In the genomic region with DNA sequence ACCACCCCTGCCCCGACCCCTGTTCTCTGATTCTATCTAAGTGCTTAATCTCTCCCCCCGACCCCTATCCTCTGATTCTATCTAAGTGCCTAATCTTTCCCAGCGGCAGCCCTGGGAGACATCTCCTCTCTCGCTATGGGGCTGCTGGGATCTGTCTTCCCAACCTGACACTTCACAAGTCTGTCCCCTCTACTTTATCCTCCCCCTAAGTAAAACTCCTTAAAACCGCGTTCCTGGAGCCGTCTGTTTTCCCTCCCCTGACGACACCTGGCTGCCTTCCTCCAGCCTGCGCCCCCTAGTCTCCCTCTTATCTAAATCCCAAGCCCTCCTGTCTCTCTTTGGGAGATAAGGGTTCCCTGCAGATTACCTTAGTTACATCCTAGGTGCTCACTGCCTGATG, we compare ENCODE assay signal across 20 cellular contexts. TPM values are rescaled to one million over a fixed set of nuclear protein-coding genes. Genes with fewer than 3 reads are reported as not detected.
DNase-seq lines count a peak whose midpoint lies in the region; ATAC-seq and TF ChIP-seq lines count a peak whose summit lies in the region.
"Had no signal": no experiment of that assay in that cellular context is flagged by ENCODE, and none has a peak within 500 bp of the region (broad histone marks: within the 10 kb centered on the region; RNA-seq: fewer than 3 reads in every experiment).

No MANE protein-coding gene starts in this region.

- CTCF ChIA-PET in activated CD4-positive, alpha-beta T cell treated with anti-CD3 and anti-CD28 coated beads, Interleukin-2, amount 10 ng/mL, durations not matched to agents 7 days and 5 days (lab: Charles Lee), result no interaction called here

- no peaks in the 10 kb centered on the region for H3K27me3 ChIP-seq in cardiac muscle cell
- H3K27me3 ChIP-seq: Peyer's patch had no signal

- H3K27ac ChIP-seq in cardiac muscle cell, result peak overlapping the region; percentile 31
- H3K27ac ChIP-seq: Peyer's patch had no signal

- H3K36me3 ChIP-seq in cardiac muscle cell, result no peaks in the 10 kb centered on the region
- H3K36me3 ChIP-seq: Peyer's patch had no signal

- intact Hi-C loops in Right ventricle myocardium inferior (cut with DNase I), result no loop called here

- TF ChIP-seq CTCF in cardiac muscle cell (IDR thresholded peaks at IDR 0.05; ENCODE audit: low read depth, low read length), result no peak
- no peak for TF ChIP-seq CTCF in fibroblast of villous mesenchyme (IDR thresholded peaks at IDR 0.05; ENCODE audit: insufficient read depth, low read depth, low read length)
- TF ChIP-seq CTCF in progenitor cell of endocrine pancreas (IDR thresholded peaks at IDR 0.05; ENCODE audit: unreplicated experiment), result no peak

- H3K4me1 ChIP-seq in cardiac muscle cell (ENCODE audit: low read depth), result peaks cover 42% of the 10 kb centered on the region

- peaks cover 1% of the 10 kb centered on the region for H3K4me1 Mint-ChIP-seq in activated CD4-positive, alpha-beta T cell treated with anti-CD3 and anti-CD28 coated beads, Interleukin-2, amount 10 ng/mL, durations not matched to agents 7 days and 5 days
- H3K4me1 Mint-ChIP-seq in progenitor cell of endocrine pancreas (ENCODE audit: low read depth), result peaks cover 10% of the 10 kb centered on the region

- H3K27me3 Mint-ChIP-seq in activated CD4-positive, alpha-beta T cell treated with anti-CD3 and anti-CD28 coated beads, Interleukin-2, amount 10 ng/mL, durations not matched to agents 7 days and 5 days, result peaks cover 2% of the 10 kb centered on the region
- H3K27me3 Mint-ChIP-seq in progenitor cell of endocrine pancreas, result peaks cover 18% of the 10 kb centered on the region

- no peak overlapping the region for H3K4me3 Mint-ChIP-seq in activated CD4-positive, alpha-beta T cell treated with anti-CD3 and anti-CD28 coated beads, Interleukin-2, amount 10 ng/mL, durations not matched to agents 7 days and 5 days
- no peak overlapping the region for H3K4me3 Mint-ChIP-seq in progenitor cell of endocrine pancreas (ENCODE audit: low read depth)
- H3K4me3 Mint-ChIP-seq: IgD-negative memory B cell had no signal

- ATAC-seq in Right ventricle myocardium inferior, result no peak
- ATAC-seq: GM12878 had no signal

- no peak overlapping the region for H3K27ac Mint-ChIP-seq in activated CD4-positive, alpha-beta T cell treated with anti-CD3 and anti-CD28 coated beads, Interleukin-2, amount 10 ng/mL, durations not matched to agents 7 days and 5 days
- H3K27ac Mint-ChIP-seq in progenitor cell of endocrine pancreas, result no peak overlapping the region
- H3K27ac Mint-ChIP-seq: IgD-negative memory B cell had no signal

- H3K9me3 ChIP-seq in cardiac muscle cell (ENCODE audit: low read depth), result no peaks in the 10 kb centered on the region
- H3K9me3 ChIP-seq: Peyer's patch had no signal

- DNase-seq in cardiac muscle cell (ENCODE audit: low read depth in 1 of 2, low spot score in 1 of 2) (peak in 1 of 2 donors; percentile 45), Right ventricle myocardium inferior (ENCODE audit: missing footprints) (no peak), SK-N-DZ (ENCODE audit: low spot score) (peak; percentile 38), fibroblast of villous mesenchyme (ENCODE audit: low read depth) (peak; percentile 15), progenitor cell of endocrine pancreas (ENCODE audit: low spot score, unreplicated experiment) (no peak), SW 1271 (lab: John Stamatoyannopoulos, UW) (no peak), NCI-H1417 treated with DMSO at 0.1 percent for 48 hours (lab: John Stamatoyannopoulos, UW) (no peak)
- DNase-seq in activated CD4-positive, alpha-beta T cell treated with anti-CD3 and anti-CD28 coated beads, Interleukin-2, amount 10 ng/mL, durations not matched to agents 7 days and 5 days, result no peak
- DNase-seq: C1 segment of cervical spinal cord, DND-41, GDM1, GM23248, NCI-H1105, NCI-H1694 treated with DMSO at 0.1 percent for 48 hours, NCI-H446, NCI-H748 treated with DMSO at 0.1 percent for 48 hours, Peyer's patch, Right ventricle myocardium superior had no signal

- POLR2A ChIA-PET in activated CD4-positive, alpha-beta T cell treated with anti-CD3 and anti-CD28 coated beads, Interleukin-2, amount 10 ng/mL, durations not matched to agents 7 days and 5 days (lab: Charles Lee), result no interaction called here

- H3K4me3 ChIP-seq in cardiac muscle cell (no peak overlapping the region), fibroblast of villous mesenchyme (ENCODE audit: low read depth, low read length) (no peak overlapping the region)
- H3K4me3 ChIP-seq: GM12878, GM23248, Peyer's patch had no signal

- H3K9me3 Mint-ChIP-seq in activated CD4-positive, alpha-beta T cell treated with anti-CD3 and anti-CD28 coated beads, Interleukin-2, amount 10 ng/mL, durations not matched to agents 7 days and 5 days, result no peaks in the 10 kb centered on the region
- H3K9me3 Mint-ChIP-seq in progenitor cell of endocrine pancreas (ENCODE audit: low read depth), result no peaks in the 10 kb centered on the region
- H3K9me3 Mint-ChIP-seq: IgD-negative memory B cell had no signal

- H3K36me3 Mint-ChIP-seq in activated CD4-positive, alpha-beta T cell treated with anti-CD3 and anti-CD28 coated beads, Interleukin-2, amount 10 ng/mL, durations not matched to agents 7 days and 5 days (ENCODE audit: low read depth), result no peaks in the 10 kb centered on the region
- peaks cover under 1% of the 10 kb centered on the region for H3K36me3 Mint-ChIP-seq in progenitor cell of endocrine pancreas (ENCODE audit: insufficient read depth)
- H3K36me3 Mint-ChIP-seq: IgD-negative memory B cell had no signal

RNA-seq across cellular contexts. Expression of gene EPHB2, which starts 30.5 kb away (rescaled TPM):
- total RNA-seq in cardiac muscle cell (58.2 and 96.3 TPM in 2 replicates), Right ventricle myocardium inferior (3.5 TPM), fibroblast of villous mesenchyme (4.3 and 9.7 TPM in 2 replicates), progenitor cell of endocrine pancreas (64.2 and 69.4 TPM in 2 replicates)
- 38.8 and 58.8 TPM in 2 replicates for polyA plus RNA-seq in cardiac muscle cell
- polyA plus RNA-seq in SK-N-DZ (2014; cell fraction: cytosol; rRNA removed), result 18.1 and 20.8 TPM in 2 replicates
- polyA plus RNA-seq in SK-N-DZ (2014; cell fraction: nucleus; rRNA removed), result 10.5 and 13.7 TPM in 2 replicates
- under 1 TPM in 1 of 2 experiments, not detected in 1; 0.08 TPM for total RNA-seq in activated CD4-positive, alpha-beta T cell treated with anti-CD3 and anti-CD28 coated beads, Interleukin-2, amount 10 ng/mL, durations not matched to agents 7 days and 5 days
- polyA plus RNA-seq: IgD-negative memory B cell had no signal

Comparison
In these comparisons a context has a peak if more than half of its experiments do, and no peak if none do; other contexts are left out.
1. DNase-seq: peak in SK-N-DZ (single experiment) and fibroblast of villous mesenchyme (single experiment); none in Right ventricle myocardium inferior (single experiment), activated CD4-positive, alpha-beta T cell treated with anti-CD3 and anti-CD28 coated beads, Interleukin-2, amount 10 ng/mL, durations not matched to agents 7 days and 5 days (single experiment), progenitor cell of endocrine pancreas (single experiment), SW 1271 (0 of 2) and NCI-H1417 treated with DMSO at 0.1 percent for 48 hours (single experiment).